ENCODE assay signal across 9 cellular contexts in genomic region chr3:115359507-115359906, GRCh38.
DNase-seq lines count a peak whose midpoint lies in the region; ATAC-seq and TF ChIP-seq lines count a peak whose summit lies in the region.
"Had no signal": no experiment of that assay in that cellular context is flagged by ENCODE, and none has a peak within 500 bp of the region (broad histone marks: within the 10 kb centered on the region; RNA-seq: fewer than 3 reads in every experiment).

No MANE protein-coding gene starts in this region.

- 5 to 12% (median 9%) methylated on average over 2 of the region's 2 CpGs for WGBS in ovary, 3 donors

- peak; percentile 87 for ATAC-seq in GM19468 (IDR thresholded peaks at IDR 0.05; ENCODE audit: extremely low read depth, unreplicated experiment)
- peak; percentile 92 for ATAC-seq in HG03139 (IDR thresholded peaks at IDR 0.05; ENCODE audit: unreplicated experiment)
- ATAC-seq in left colon: no peak

- no peaks in the 10 kb centered on the region for H3K9me3 ChIP-seq in ovary

- no peak for TF ChIP-seq POLR2A in ovary (IDR thresholded peaks at IDR 0.05)

- intact Hi-C loops in ovary (cut with DNase I): no loop called here
- intact Hi-C loops in left colon (cut with DNase I, micrococcal nuclease): no loop called here

- no peak overlapping the region for H3K4me3 ChIP-seq in GM12864 (ENCODE audit: low read depth, low read length)
- H3K4me3 ChIP-seq in ovary: no peak overlapping the region

- H3K36me3 ChIP-seq in ovary: no peaks in the 10 kb centered on the region

- TF ChIP-seq CTCF in GM12864 (IDR thresholded peaks at IDR 0.05; ENCODE audit: low read depth, low read length, missing control alignments): no peak
- no peak for TF ChIP-seq CTCF in ovary (IDR thresholded peaks at IDR 0.05)

- H3K27ac ChIP-seq in ovary: no peak overlapping the region

- H3K4me1 ChIP-seq in ovary (ENCODE audit: insufficient read depth): no peaks in the 10 kb centered on the region

- no peak for TF ChIP-seq EP300 in ovary (IDR thresholded peaks at IDR 0.05)

- H3K27me3 ChIP-seq in ovary: no peaks in the 10 kb centered on the region

- DNase-seq in GM12864 (ENCODE audit: low read depth) (peak; percentile 18), dermis blood vessel endothelial cell (peak; percentile 17), DMS153 (lab: John Stamatoyannopoulos, UW) (no peak), cerebellar cortex (ENCODE audit: low spot score) (no peak), ovary (no peak), left colon (no peak)
- DNase-seq: NCI-H2029 had no signal

Comparison
In these comparisons a context has a peak if more than half of its experiments do, and no peak if none do; other contexts are left out.
1. DNase-seq: peak in GM12864 (single experiment) and dermis blood vessel endothelial cell (single experiment); none in DMS153 (single experiment), cerebellar cortex (single experiment), ovary (0 of 5) and left colon (0 of 2).